In genomic region chr1:22535399-22535798, GRCh38 we compare ENCODE assay signal across 7 cellular contexts. TPM values are rescaled to one million over a fixed set of nuclear protein-coding genes. Genes with fewer than 3 reads are reported as not detected.
"Had no signal": no experiment of that assay in that cellular context is flagged by ENCODE, and none has a peak within 500 bp of the region (broad histone marks: within the 10 kb centered on the region; RNA-seq: fewer than 3 reads in every experiment).

No MANE protein-coding gene starts in this region.

- H3K4me3 ChIP-seq: GM23248, K562 had no signal

- H3K9me3 Mint-ChIP-seq: H9 had no signal

- H3K9ac ChIP-seq: GM23248 had no signal

- H3K4me3 Mint-ChIP-seq: H9 had no signal

- DNase-seq: GM23248, GOT3, H9, IMR-90 had no signal

- ATAC-seq: HCT116, K562 had no signal

- H3K27ac ChIP-seq: GM23248 had no signal

RNA-seq across cellular contexts. Expression of gene EPHA8, which starts 27.9 kb away (rescaled TPM):
- total RNA-seq: GM23248, HT-29, IMR-90, K562 had no signal
- polyA plus RNA-seq: GM23248, IMR-90, K562 had no signal
